1 cellular context compared by ENCODE assay signal in genomic region chr22:29748248-29748893, GRCh38.
TF ChIP-seq lines count a peak whose summit lies in the region.

No MANE protein-coding gene starts in this region.

TF ChIP-seq in K562, 482 proteins besides CTCF, POLR2A, EP300 and RAD21:
- no peak for TF ChIP-seq GTF2E2 (tag; IDR thresholded peaks at IDR 0.05)
- no peak for TF ChIP-seq ZNF133 (CRISPR knock-in tag; IDR thresholded peaks at IDR 0.05)
- no peak for TF ChIP-seq ESRRA (IDR thresholded peaks at IDR 0.05; ENCODE audit: borderline replicate concordance, low read depth)
- no peak for TF ChIP-seq PML (IDR thresholded peaks at IDR 0.05; ENCODE audit: low read length)
- TF ChIP-seq MIER1 (IDR thresholded peaks at IDR 0.05; ENCODE audit: low read depth) = no peak
- TF ChIP-seq AFF4 (CRISPR knock-in tag; IDR thresholded peaks at IDR 0.05) = no peak
- no peak for TF ChIP-seq BCL6 (CRISPR knock-in tag; IDR thresholded peaks at IDR 0.05)
- TF ChIP-seq ZNF354B (CRISPR knock-in tag; IDR thresholded peaks at IDR 0.05) = no peak
- no peak for TF ChIP-seq KDM2B (CRISPR knock-in tag; IDR thresholded peaks at IDR 0.05)
